In genomic region chr17:70239391-70239826, GRCh38 we compare ENCODE assay signal across 26 cellular contexts.
A peak's percentile ranks its signal among the peaks of the same experiment; 100 is the strongest.
DNase-seq lines count a peak whose midpoint lies in the region; ATAC-seq and TF ChIP-seq lines count a peak whose summit lies in the region.
"Had no signal": no experiment of that assay in that cellular context is flagged by ENCODE, and none has a peak within 500 bp of the region (broad histone marks: within the 10 kb centered on the region; RNA-seq: fewer than 3 reads in every experiment).

No MANE protein-coding gene starts in this region.

- no peaks in the 10 kb centered on the region for H3K4me1 Mint-ChIP-seq in activated naive CD8-positive, alpha-beta T cell treated with anti-CD3 and anti-CD28 coated beads, Interleukin-2, amount 50 U/mL, for 24 hours
- H3K4me1 Mint-ChIP-seq: H9; naive B cell; stimulated activated naive CD8-positive, alpha-beta T cell treated with anti-CD3 and anti-CD28 coated beads, Interleukin-15, amount 100 ng/mL, for 72 hours; WTC11 had no signal

- H3K27ac ChIP-seq in VCaP = peak overlapping the region; percentile 46
- H3K27ac ChIP-seq: BLaER1, breast epithelium, epithelial cell of prostate, psoas muscle, thyroid gland had no signal

- TF ChIP-seq CTCF in VCaP (conservative IDR thresholded peaks at IDR 0.05) = no peak

- H3K36me3 Mint-ChIP-seq in activated naive CD8-positive, alpha-beta T cell treated with anti-CD3 and anti-CD28 coated beads, Interleukin-2, amount 50 U/mL, for 24 hours (ENCODE audit: low read depth) = no peaks in the 10 kb centered on the region
- H3K36me3 Mint-ChIP-seq: naive B cell, WTC11 had no signal

- no peaks in the 10 kb centered on the region for H3K27me3 Mint-ChIP-seq in activated naive CD8-positive, alpha-beta T cell treated with anti-CD3 and anti-CD28 coated beads, Interleukin-2, amount 50 U/mL, for 24 hours

- H3K27ac Mint-ChIP-seq in activated naive CD8-positive, alpha-beta T cell treated with anti-CD3 and anti-CD28 coated beads, Interleukin-2, amount 50 U/mL, for 24 hours = no peak overlapping the region
- H3K27ac Mint-ChIP-seq: activated naive CD4-positive, alpha-beta T cell treated with anti-CD3 and anti-CD28 coated beads for 36 hours; activated T-helper 1 cell treated with anti-CD3 and anti-CD28 coated beads, Interleukin-12 subunit alpha, Interleukin-12 subunit beta, Interleukin-2, Interleukin-4 antibody, amounts not matched to agents 30 ng/mL and 10 ng/mL and 1 ng/mL, durations not matched to agents 14 hours and 24 hours and 36 hours; H9; naive B cell; stimulated activated naive CD8-positive, alpha-beta T cell treated with anti-CD3 and anti-CD28 coated beads, Interleukin-15, amount 100 ng/mL, for 72 hours; WTC11 had no signal

- H3K9me3 Mint-ChIP-seq in activated naive CD8-positive, alpha-beta T cell treated with anti-CD3 and anti-CD28 coated beads, Interleukin-2, amount 50 U/mL, for 24 hours = peaks cover 10% of the 10 kb centered on the region

- DNase-seq in DMS153 treated with DMSO at 0.1 percent for 48 hours (lab: John Stamatoyannopoulos, UW; ENCODE audit: unreplicated experiment) (peak; percentile 45), NCI-H146 treated with DMSO at 0.1 percent for 48 hours (lab: John Stamatoyannopoulos, UW; ENCODE audit: unreplicated experiment) (peak; percentile 71), renal cortical epithelial cell (ENCODE audit: low read depth) (peak; percentile 28)
- DNase-seq in activated naive CD8-positive, alpha-beta T cell treated with anti-CD3 and anti-CD28 coated beads, Interleukin-2, amount 50 U/mL, for 24 hours = no peak
- DNase-seq in stimulated activated CD4-positive, alpha-beta T cell treated with anti-CD3 and anti-CD28 coated beads, Interleukin-2, amount 100 ng/mL, for 24 hours = no peak
- DNase-seq: activated naive CD4-positive, alpha-beta T cell treated with anti-CD3 and anti-CD28 coated beads for 36 hours; amygdala; effector CD4-positive, alpha-beta T cell; H9; islet precursor cell; KG1; left ventricle myocardium superior; naive B cell; NCI-H1436 treated with DMSO at 0.1 percent for 48 hours; NCI-H82; psoas muscle; stimulated activated CD8-positive, alpha-beta memory T cell treated with anti-CD3 and anti-CD28 coated beads, Interleukin-4, amount 100 ng/mL, for 48 hours; stimulated activated naive CD8-positive, alpha-beta T cell treated with anti-CD3 and anti-CD28 coated beads, Interleukin-15, amount 100 ng/mL, for 72 hours; thyroid gland had no signal

- ATAC-seq in activated naive CD8-positive, alpha-beta T cell treated with anti-CD3 and anti-CD28 coated beads, Interleukin-2, amount 50 U/mL, for 24 hours = no peak
- no peak for ATAC-seq in GM18907 (IDR thresholded peaks at IDR 0.05; ENCODE audit: unreplicated experiment)
- ATAC-seq: left ventricle myocardium superior; psoas muscle; stimulated activated naive CD8-positive, alpha-beta T cell treated with anti-CD3 and anti-CD28 coated beads, Interleukin-15, amount 100 ng/mL, for 72 hours; WTC11 had no signal

- H3K4me3 Mint-ChIP-seq in activated naive CD8-positive, alpha-beta T cell treated with anti-CD3 and anti-CD28 coated beads, Interleukin-2, amount 50 U/mL, for 24 hours = no peak overlapping the region
- H3K4me3 Mint-ChIP-seq: activated naive CD4-positive, alpha-beta T cell treated with anti-CD3 and anti-CD28 coated beads for 36 hours; activated T-helper 1 cell treated with anti-CD3 and anti-CD28 coated beads, Interleukin-12 subunit alpha, Interleukin-12 subunit beta, Interleukin-2, Interleukin-4 antibody, amounts not matched to agents 30 ng/mL and 10 ng/mL and 1 ng/mL, durations not matched to agents 14 hours and 24 hours and 36 hours; H9; naive B cell; stimulated activated naive CD8-positive, alpha-beta T cell treated with anti-CD3 and anti-CD28 coated beads, Interleukin-15, amount 100 ng/mL, for 72 hours; WTC11 had no signal

Comparison
In these comparisons a context has a peak if more than half of its experiments do, and no peak if none do; other contexts are left out.
1. DNase-seq: peak in DMS153 treated with DMSO at 0.1 percent for 48 hours (single experiment), NCI-H146 treated with DMSO at 0.1 percent for 48 hours (single experiment) and renal cortical epithelial cell (single experiment); none in activated naive CD8-positive, alpha-beta T cell treated with anti-CD3 and anti-CD28 coated beads, Interleukin-2, amount 50 U/mL, for 24 hours (single experiment) and stimulated activated CD4-positive, alpha-beta T cell treated with anti-CD3 and anti-CD28 coated beads, Interleukin-2, amount 100 ng/mL, for 24 hours (0 of 2).